In the genomic region with DNA sequence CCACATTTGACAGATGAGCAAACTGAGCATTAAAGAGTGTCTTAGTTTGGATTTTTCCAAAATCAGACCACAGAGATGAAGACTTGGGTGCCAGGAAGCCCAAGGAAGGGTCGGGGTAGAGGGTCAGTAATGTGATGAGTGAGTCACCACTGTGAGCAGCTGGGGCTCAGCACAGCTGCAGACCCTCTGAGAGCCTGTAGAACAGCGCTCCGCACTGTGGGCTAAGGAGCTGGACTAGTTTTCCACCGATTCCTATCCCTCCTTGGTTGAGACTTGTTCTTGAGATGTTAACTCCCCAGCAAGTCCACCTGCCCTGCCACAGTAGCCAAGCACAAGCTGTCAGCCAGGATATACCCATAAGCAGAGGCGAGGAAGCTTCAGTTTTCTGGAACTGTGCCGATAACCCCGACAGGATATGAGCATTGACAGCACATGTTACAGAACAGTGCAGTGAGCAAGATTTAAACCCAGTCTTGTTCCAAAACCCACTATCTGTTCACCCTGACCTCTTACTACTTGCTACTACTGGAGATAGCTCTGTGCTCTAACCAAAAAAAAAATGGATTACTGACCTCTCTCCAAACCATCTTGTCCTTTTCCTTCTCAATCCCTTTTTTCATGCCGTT, we compare ENCODE assay signal across 25 cellular contexts. TPM values are rescaled to one million over a fixed set of nuclear protein-coding genes. Genes with fewer than 3 reads are reported as not detected.
"Had no signal": no experiment of that assay in that cellular context is flagged by ENCODE, and none has a peak within 500 bp of the region (broad histone marks: within the 10 kb centered on the region; RNA-seq: fewer than 3 reads in every experiment).

No MANE protein-coding gene starts in this region.

- H3K4me3 Mint-ChIP-seq: activated CD4-positive, alpha-beta T cell treated with anti-CD3 and anti-CD28 coated beads, Interleukin-2, amount 10 ng/mL, durations not matched to agents 7 days and 5 days; activated CD8-positive, alpha-beta T cell treated with anti-CD3 and anti-CD28 coated beads for 36 hours; activated naive CD4-positive, alpha-beta T cell treated with anti-CD3 and anti-CD28 coated beads, Interleukin-2, amount 50 U/mL, for 24 hours; activated naive CD8-positive, alpha-beta T cell treated with anti-CD3 and anti-CD28 coated beads, Interleukin-2, amount 50 U/mL, for 24 hours; activated T-cell treated with anti-CD3 and anti-CD28 coated beads, Interleukin-2, amount 50 U/mL, for 4 hours; activated T-helper 17 cell treated with anti-CD3 and anti-CD28 coated beads, Interleukin-2, amount 50 U/mL, for 72 hours; mesothelial cell of epicardium; naive B cell; nephron progenitor cell; WTC11 had no signal

- H3K9ac ChIP-seq: parathyroid adenoma had no signal

- H3K4me1 ChIP-seq: foreskin keratinocyte, heart right ventricle, parathyroid adenoma, psoas muscle, testis, transverse colon, uterus had no signal

- H3K9me3 Mint-ChIP-seq: activated CD4-positive, alpha-beta T cell treated with anti-CD3 and anti-CD28 coated beads, Interleukin-2, amount 10 ng/mL, durations not matched to agents 7 days and 5 days; activated CD8-positive, alpha-beta T cell treated with anti-CD3 and anti-CD28 coated beads for 36 hours; activated naive CD4-positive, alpha-beta T cell treated with anti-CD3 and anti-CD28 coated beads, Interleukin-2, amount 50 U/mL, for 24 hours; activated naive CD8-positive, alpha-beta T cell treated with anti-CD3 and anti-CD28 coated beads, Interleukin-2, amount 50 U/mL, for 24 hours; activated T-cell treated with anti-CD3 and anti-CD28 coated beads, Interleukin-2, amount 50 U/mL, for 4 hours; mesothelial cell of epicardium; nephron progenitor cell; WTC11 had no signal

- H3K4me1 Mint-ChIP-seq: activated CD4-positive, alpha-beta T cell treated with anti-CD3 and anti-CD28 coated beads, Interleukin-2, amount 10 ng/mL, durations not matched to agents 7 days and 5 days; activated naive CD4-positive, alpha-beta T cell treated with anti-CD3 and anti-CD28 coated beads, Interleukin-2, amount 50 U/mL, for 24 hours; activated naive CD8-positive, alpha-beta T cell treated with anti-CD3 and anti-CD28 coated beads, Interleukin-2, amount 50 U/mL, for 24 hours; activated T-helper 17 cell treated with anti-CD3 and anti-CD28 coated beads, Interleukin-2, amount 50 U/mL, for 72 hours; mesothelial cell of epicardium; naive B cell had no signal

- DNase-seq: activated CD4-positive, alpha-beta T cell treated with anti-CD3 and anti-CD28 coated beads for 1 hour; activated CD4-positive, alpha-beta T cell treated with anti-CD3 and anti-CD28 coated beads, Interleukin-2, amount 10 ng/mL, durations not matched to agents 7 days and 5 days; activated CD8-positive, alpha-beta T cell treated with anti-CD3 and anti-CD28 coated beads for 36 hours; activated naive CD8-positive, alpha-beta T cell treated with anti-CD3 and anti-CD28 coated beads, Interleukin-2, amount 50 U/mL, for 24 hours; activated T-cell treated with anti-CD3 and anti-CD28 coated beads, Interleukin-2, amount 50 U/mL, for 4 hours; amygdala; central memory CD4-positive, alpha-beta T cell; foreskin keratinocyte; heart right ventricle; naive B cell; nephron progenitor cell; occipital lobe; psoas muscle; stimulated activated CD4-positive, alpha-beta T cell treated with anti-CD3 and anti-CD28 coated beads, Interleukin-2, amount 100 ng/mL, for 48 hours; stimulated activated naive CD8-positive, alpha-beta T cell treated with anti-CD3 and anti-CD28 coated beads, Interleukin-15, Interleukin-2, amounts not matched to agents 100 U/mL and 50 U/mL, for 24 hours; T-helper 2 cell; testis; transverse colon; uterus had no signal

- H3K9me3 ChIP-seq: psoas muscle, testis, transverse colon, uterus had no signal

- ATAC-seq: activated CD8-positive, alpha-beta T cell treated with anti-CD3 and anti-CD28 coated beads for 36 hours; activated naive CD8-positive, alpha-beta T cell treated with anti-CD3 and anti-CD28 coated beads, Interleukin-2, amount 50 U/mL, for 24 hours; activated T-cell treated with anti-CD3 and anti-CD28 coated beads, Interleukin-2, amount 50 U/mL, for 4 hours; activated T-helper 17 cell treated with anti-CD3 and anti-CD28 coated beads, Interleukin-2, amount 50 U/mL, for 72 hours; foreskin keratinocyte; heart right ventricle; psoas muscle; stimulated activated naive CD8-positive, alpha-beta T cell treated with anti-CD3 and anti-CD28 coated beads, Interleukin-15, Interleukin-2, amounts not matched to agents 100 U/mL and 50 U/mL, for 24 hours; WTC11 had no signal

- H3K36me3 Mint-ChIP-seq: activated naive CD4-positive, alpha-beta T cell treated with anti-CD3 and anti-CD28 coated beads, Interleukin-2, amount 50 U/mL, for 24 hours; mesothelial cell of epicardium; naive B cell; WTC11 had no signal

- H3K4me3 ChIP-seq: heart right ventricle, psoas muscle, testis, transverse colon, uterus had no signal

- H2AFZ ChIP-seq: parathyroid adenoma had no signal

- H3K79me2 ChIP-seq: parathyroid adenoma had no signal

- FAIRE-seq: endothelial cell of umbilical vein had no signal

- H3K36me3 ChIP-seq: heart right ventricle, transverse colon, uterus had no signal

- H3K27me3 Mint-ChIP-seq: activated CD4-positive, alpha-beta T cell treated with anti-CD3 and anti-CD28 coated beads, Interleukin-2, amount 10 ng/mL, durations not matched to agents 7 days and 5 days; activated CD8-positive, alpha-beta T cell treated with anti-CD3 and anti-CD28 coated beads for 36 hours; activated naive CD8-positive, alpha-beta T cell treated with anti-CD3 and anti-CD28 coated beads, Interleukin-2, amount 50 U/mL, for 24 hours had no signal

- H3K27me3 ChIP-seq: testis, transverse colon, uterus had no signal

- H3K27ac ChIP-seq: foreskin keratinocyte, parathyroid adenoma, psoas muscle, testis, transverse colon, uterus had no signal

- H3K27ac Mint-ChIP-seq: activated CD4-positive, alpha-beta T cell treated with anti-CD3 and anti-CD28 coated beads, Interleukin-2, amount 10 ng/mL, durations not matched to agents 7 days and 5 days; activated CD8-positive, alpha-beta T cell treated with anti-CD3 and anti-CD28 coated beads for 36 hours; activated naive CD4-positive, alpha-beta T cell treated with anti-CD3 and anti-CD28 coated beads, Interleukin-2, amount 50 U/mL, for 24 hours; activated naive CD8-positive, alpha-beta T cell treated with anti-CD3 and anti-CD28 coated beads, Interleukin-2, amount 50 U/mL, for 24 hours; activated T-helper 17 cell treated with anti-CD3 and anti-CD28 coated beads, Interleukin-2, amount 50 U/mL, for 72 hours; mesothelial cell of epicardium; naive B cell; nephron progenitor cell; WTC11 had no signal

RNA-seq across cellular contexts. Expression of a gene that starts 31.8 kb away (rescaled TPM):
- total RNA-seq: activated CD4-positive, alpha-beta T cell treated with anti-CD3 and anti-CD28 coated beads, Interleukin-2, amount 10 ng/mL, durations not matched to agents 7 days and 5 days; activated CD8-positive, alpha-beta T cell treated with anti-CD3 and anti-CD28 coated beads for 36 hours; activated T-cell treated with anti-CD3 and anti-CD28 coated beads, Interleukin-2, amount 50 U/mL, for 4 hours; activated T-helper 17 cell treated with anti-CD3 and anti-CD28 coated beads, Interleukin-2, amount 50 U/mL, for 72 hours had no signal
